ENCODE assay signal across 5 cellular contexts in the genomic region with DNA sequence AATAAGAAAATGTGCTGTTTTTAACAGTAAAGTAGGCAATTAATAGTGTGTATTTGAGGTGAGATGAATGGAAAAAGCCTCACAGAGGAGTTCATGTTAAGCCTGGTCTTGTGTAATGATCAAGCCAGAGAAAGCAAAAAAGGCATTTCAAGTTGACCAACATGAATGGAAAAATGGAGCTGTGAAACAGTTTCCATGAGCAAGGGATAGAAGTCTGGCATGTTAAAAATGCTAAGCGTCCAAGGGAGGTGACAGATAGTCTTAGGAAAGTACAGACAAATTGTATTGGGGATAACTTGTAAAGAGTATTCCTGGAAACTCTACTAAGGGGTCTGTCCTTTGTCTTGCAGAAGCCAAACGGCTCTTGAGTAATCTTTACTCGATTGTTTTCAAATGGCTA.
"Had no signal": no experiment of that assay in that cellular context is flagged by ENCODE, and none has a peak within 500 bp of the region (broad histone marks: within the 10 kb centered on the region; RNA-seq: fewer than 3 reads in every experiment).

No MANE protein-coding gene starts in this region.

- H3K27ac ChIP-seq: GM23248 had no signal

- H3K9me3 Mint-ChIP-seq: H9 had no signal

- H3K4me3 Mint-ChIP-seq: H9 had no signal

- H3K4me3 ChIP-seq: GM23248 had no signal

- H3K27ac Mint-ChIP-seq: H9 had no signal

- DNase-seq: GM23248, GOT3, H9, HCEC 1CT, IMR-90 had no signal

- H2AFZ ChIP-seq: GM23248 had no signal

- H3K9ac ChIP-seq: GM23248 had no signal
